ENCODE assay signal across 30 cellular contexts in the genomic region with DNA sequence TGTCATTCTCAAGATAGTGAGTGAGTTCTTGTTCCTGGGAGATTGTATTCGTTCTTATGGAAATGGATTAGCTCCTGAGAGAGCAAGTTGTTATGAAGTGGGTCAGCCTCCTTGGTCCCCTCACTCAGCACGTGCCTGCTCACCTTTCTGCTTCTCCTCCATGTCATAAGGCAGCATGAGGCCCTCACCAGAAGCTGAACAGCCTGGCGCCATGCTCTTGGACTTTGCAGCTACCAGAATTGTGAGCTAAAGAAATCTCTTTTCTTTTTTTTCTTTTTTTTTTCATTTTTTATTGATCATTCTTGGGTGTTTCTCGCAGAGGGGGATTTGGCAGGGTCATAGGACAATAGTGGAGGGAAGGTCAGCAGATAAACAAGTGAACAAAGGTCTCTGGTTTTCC. TPM values are rescaled to one million over a fixed set of nuclear protein-coding genes. Genes with fewer than 3 reads are reported as not detected.
"Had no signal": no experiment of that assay in that cellular context is flagged by ENCODE, and none has a peak within 500 bp of the region (broad histone marks: within the 10 kb centered on the region; RNA-seq: fewer than 3 reads in every experiment).

No MANE protein-coding gene starts in this region.

- H3K9ac ChIP-seq: neural progenitor cell, parathyroid adenoma had no signal

- H3K27me3 ChIP-seq: neural progenitor cell, ovary, testis, uterus had no signal

- H3K36me3 ChIP-seq: neural progenitor cell, ovary, spleen, stomach, suprapubic skin, tibial artery, transverse colon, upper lobe of right lung, uterus had no signal

- H2AFZ ChIP-seq: neural progenitor cell, parathyroid adenoma had no signal

- H3K4me3 ChIP-seq: neural progenitor cell, ovary, psoas muscle, skin epidermis, smooth muscle cell, spleen, stomach, suprapubic skin, testis, tibial artery, transverse colon, upper lobe of right lung, uterus had no signal

- H3K27ac ChIP-seq: neural progenitor cell, ovary, parathyroid adenoma, psoas muscle, skin epidermis, spleen, stomach, suprapubic skin, testis, tibial artery, transverse colon, upper lobe of right lung, uterus had no signal

- H3K9me3 ChIP-seq: ovary, psoas muscle, spleen, stomach, suprapubic skin, testis, tibial artery, transverse colon, upper lobe of right lung, uterus had no signal

- ATAC-seq: naive thymus-derived CD4-positive, alpha-beta T cell; natural killer cell; psoas muscle; right cardiac atrium; sciatic nerve; stimulated activated effector memory CD8-positive, alpha-beta T cell treated with anti-CD3 and anti-CD28 coated beads, Interleukin-12 subunit alpha, Interleukin-12 subunit beta, amount 100 ng/mL, for 72 hours; stimulated activated naive B cell treated with anti-CD40 and anti-IgM and Interleukin-4, amounts not matched to agents 10 μg/mL and 1 μg/mL and 100 μg/mL, for 72 hours; upper lobe of right lung had no signal

- H3K4me1 ChIP-seq: parathyroid adenoma, upper lobe of right lung, uterus had no signal

- DNase-seq: naive thymus-derived CD4-positive, alpha-beta T cell; natural killer cell; occipital lobe; ovary; posterior cingulate gyrus; psoas muscle; right cardiac atrium; spleen; stimulated activated CD4-positive, alpha-beta T cell treated with anti-CD3 and anti-CD28 coated beads, Interleukin-12 subunit alpha, Interleukin-12 subunit beta, amount 100 ng/mL, for 4 hours; stimulated activated CD4-positive, alpha-beta T cell treated with anti-CD3 and anti-CD28 coated beads, Interleukin-1b, Interleukin-23, amount 100 ng/mL, for 48 hours; stimulated activated CD4-positive, alpha-beta T cell treated with anti-CD3 and anti-CD28 coated beads, Interleukin-2, amount 100 ng/mL, for 48 hours; stimulated activated CD4-positive, alpha-beta T cell treated with anti-CD3 and anti-CD28 coated beads, Interleukin-4, amount 100 ng/mL, for 24 hours; stimulated activated naive B cell treated with anti-CD40 and anti-IgM and Interleukin-4, amounts not matched to agents 10 μg/mL and 1 μg/mL and 100 μg/mL, for 72 hours; stimulated activated naive CD4-positive, alpha-beta T cell treated with Interleukin-2 at 50 U/mL for 16 hours; stomach; testis; tibial artery; transverse colon; upper lobe of right lung; uterus had no signal

- H3K4me2 ChIP-seq: neural progenitor cell, smooth muscle cell had no signal

RNA-seq across cellular contexts. Expression of gene ADIPOQ, which starts 31.9 kb away (rescaled TPM):
- total RNA-seq: naive thymus-derived CD4-positive, alpha-beta T cell; natural killer cell; occipital lobe; progenitor cell of endocrine pancreas; renal cortical epithelial cell; smooth muscle cell; upper lobe of right lung; uterus had no signal
- polyA plus RNA-seq: naive thymus-derived CD4-positive, alpha-beta T cell; neural cell; smooth muscle cell had no signal
